ENCODE assay signal across 19 cellular contexts in genomic region chr3:14468621-14468981, GRCh38.
DNase-seq lines count a peak whose midpoint lies in the region; ATAC-seq, FAIRE-seq and TF ChIP-seq lines count a peak whose summit lies in the region.
"Had no signal": no experiment of that assay in that cellular context is flagged by ENCODE, and none has a peak within 500 bp of the region (broad histone marks: within the 10 kb centered on the region; RNA-seq: fewer than 3 reads in every experiment).

No MANE protein-coding gene starts in this region.

- H3K27ac ChIP-seq in IMR-90 (ENCODE audit: insufficient read depth, low read length) (no peak overlapping the region), K562 (ENCODE audit: extremely low read depth, low read depth, low read length) (no peak overlapping the region), trophoblast cell (ENCODE audit: low read depth, low read length) (no peak overlapping the region)
- H3K27ac ChIP-seq: A549; BLaER1 treated with 17β-estradiol and CSF1 and Interleukin-3, amounts not matched to agents 10 nM and 100 nM had no signal

- H3K18ac ChIP-seq in IMR-90 (ENCODE audit: low read depth, low read length) = no peak overlapping the region
- no peak overlapping the region for H3K18ac ChIP-seq in trophoblast cell (ENCODE audit: low read length)

- no peak for TF ChIP-seq EP300 in K562 (IDR thresholded peaks at IDR 0.05; ENCODE audit: low read length)

- H3K79me1 ChIP-seq in IMR-90 (ENCODE audit: low read depth in 1 of 2, low read length in 2 of 2) (peaks cover 0 to 15% of the 10 kb centered on the region in 2 experiments; a peak in 1 of 4 replicates), trophoblast cell (ENCODE audit: low read length) (peaks cover 8% of the 10 kb centered on the region)

- no peak overlapping the region for H2BK15ac ChIP-seq in IMR-90 (ENCODE audit: low read depth, low read length)

- TF ChIP-seq RAD21 in IMR-90 (IDR thresholded peaks at IDR 0.05; ENCODE audit: low read length) (no peak), K562 (CRISPR knock-in tag; conservative IDR thresholded peaks at IDR 0.05 in 1 of 2, IDR thresholded peaks at IDR 0.05 in 1 of 2) (no peak)

- TF ChIP-seq CTCF in IMR-90 (conservative IDR thresholded peaks at IDR 0.05; ENCODE audit: low read depth, low read length) (no peak), K562 (IDR thresholded peaks at IDR 0.05 in 2 of 3, conservative IDR thresholded peaks at IDR 0.05 in 1 of 3; ENCODE audit: insufficient read depth in 2 of 3, low read depth in 1 of 3, low read length in 3 of 3) (no peak)

- intact Hi-C loops in IMR-90 (cut with micrococcal nuclease) (loop anchor here (1.0 to 5.0 kb wide), 3 partner anchors 207 to 341 kb away; partner anchors contain the start of gene TMEM43), K562 (cut with micrococcal nuclease) (loop anchor here (1.0 to 10.0 kb wide), 3 partner anchors 207 to 574 kb away; no protein-coding TSS in a partner anchor)

- H3K36me3 ChIP-seq in IMR-90 (ENCODE audit: control insufficient read depth, insufficient read depth, low read length) = peaks cover 59% of the 10 kb centered on the region
- H3K36me3 ChIP-seq in K562 (ENCODE audit: control insufficient read depth, insufficient read depth, low read length) = peaks cover 99% of the 10 kb centered on the region
- H3K36me3 ChIP-seq in trophoblast cell (ENCODE audit: control insufficient read depth in 1 of 2, insufficient read depth in 2 of 2, low read length in 2 of 2) = peaks cover 65 to 77% of the 10 kb centered on the region in 2 experiments

- H3K9me1 ChIP-seq in IMR-90 (ENCODE audit: insufficient read depth, low read length) = peaks cover 18% of the 10 kb centered on the region
- peaks cover 5% of the 10 kb centered on the region for H3K9me1 ChIP-seq in K562 (ENCODE audit: control insufficient read depth, insufficient read depth, low read length)

- H2BK5ac ChIP-seq in IMR-90 (ENCODE audit: low read depth, low read length, poor library complexity, severe bottlenecking) (no peak overlapping the region), trophoblast cell (ENCODE audit: low read depth, low read length, poor library complexity) (no peak overlapping the region)

- H2AK9ac ChIP-seq in IMR-90 (replicated peaks; ENCODE audit: low read depth, low read length, poor library complexity) = peak overlapping the region; percentile 58

- H3K79me2 ChIP-seq in K562 (ENCODE audit: control insufficient read depth, insufficient read depth, low read length) = no peaks in the 10 kb centered on the region
- no peaks in the 10 kb centered on the region for H3K79me2 ChIP-seq in trophoblast cell (ENCODE audit: control insufficient read depth, insufficient read depth, low read length, poor library complexity)

- H4K5ac ChIP-seq in IMR-90 (ENCODE audit: low read depth, low read length) = no peak overlapping the region

- H4K91ac ChIP-seq in IMR-90 (ENCODE audit: insufficient read depth, low read depth, low read length) = no peak overlapping the region
- H4K91ac ChIP-seq in trophoblast cell (ENCODE audit: low read depth, low read length) = no peak overlapping the region

- no peak overlapping the region for H2BK20ac ChIP-seq in IMR-90 (ENCODE audit: low read depth, low read length)

- ATAC-seq in IMR-90 (ENCODE audit: low read depth) (no peak), K562 (no peak), esophagus mucosa (peak; percentile 21), GM21825 (IDR thresholded peaks at IDR 0.05; ENCODE audit: unreplicated experiment) (no peak)

- H2AK5ac ChIP-seq in IMR-90 (ENCODE audit: low read depth, low read length) (no peak overlapping the region), trophoblast cell (ENCODE audit: low read length) (no peak overlapping the region)

- DNase-seq in IMR-90 = no peak
- no peak for DNase-seq in K562 (ENCODE audit: extremely low read depth in 1 of 4, low spot score in 3 of 4)
- DNase-seq in trophoblast cell = no peak
- no peak for DNase-seq in activated effector memory CD4-positive, alpha-beta T cell treated with Interleukin-2 at 50 U/mL for 16 hours
- DNase-seq in cerebellum (ENCODE audit: low spot score) = no peak
- DNase-seq: DMS 273 treated with DMSO at 0.1 percent for 48 hours, DMS79, HFFc6 had no signal

- H2AFZ ChIP-seq in IMR-90 (replicated peaks; ENCODE audit: low read length, poor library complexity) (no peak overlapping the region), K562 (ENCODE audit: low read depth, low read length) (no peak overlapping the region), trophoblast cell (ENCODE audit: insufficient read depth, low read length, poor library complexity) (no peak overlapping the region)
- H2AFZ ChIP-seq: GM23338 had no signal

- no peak for FAIRE-seq in K562 (lab: Jason Lieb, UNC)
- FAIRE-seq: D721Med, GM19239, H54 had no signal

- H3K27me3 ChIP-seq in IMR-90 (ENCODE audit: control insufficient read depth, insufficient read depth, low read length) = no peaks in the 10 kb centered on the region
- H3K27me3 ChIP-seq in K562 (ENCODE audit: control insufficient read depth in 2 of 2, insufficient read depth in 2 of 2, low read length in 2 of 2) = no peaks in the 10 kb centered on the region; a peak in 1 of 5 replicates
- H3K27me3 ChIP-seq in trophoblast cell (ENCODE audit: insufficient read depth, low read length) = no peaks in the 10 kb centered on the region
- H3K27me3 ChIP-seq: BE2C had no signal

- H3K4me2 ChIP-seq in IMR-90 (ENCODE audit: low read depth, low read length) = no peak overlapping the region
- H3K4me2 ChIP-seq in K562 (ENCODE audit: insufficient read depth, low read length) = no peak overlapping the region
- H3K4me2 ChIP-seq in trophoblast cell (ENCODE audit: low read length) = no peak overlapping the region
- H3K4me2 ChIP-seq: A549; BLaER1 treated with 17β-estradiol and CSF1 and Interleukin-3, amounts not matched to agents 10 nM and 100 nM; GM23338 had no signal

- H3K56ac ChIP-seq in IMR-90 (ENCODE audit: extremely low read depth, insufficient read depth, low read length) = no peak overlapping the region

- POLR2A ChIA-PET in IMR-90 (lab: Charles Lee; ENCODE audit: unreplicated experiment) (no interaction called here), K562 (lab: Yijun Ruan, JAX) (no interaction called here)

- H3K9me3 ChIP-seq in IMR-90 (ENCODE audit: control insufficient read depth, insufficient read depth, low read length) (no peaks in the 10 kb centered on the region), K562 (replicated peaks; ENCODE audit: control insufficient read depth, insufficient read depth, low read depth, low read length) (no peaks in the 10 kb centered on the region), trophoblast cell (ENCODE audit: insufficient read depth, low read depth, low read length) (peaks cover 2% of the 10 kb centered on the region)
- H3K9me3 ChIP-seq: A549; BE2C; BLaER1 treated with 17β-estradiol and CSF1 and Interleukin-3, amounts not matched to agents 10 nM and 100 nM; HAP-1 had no signal

- in situ Hi-C loops in IMR-90 (cut with MboI; ENCODE audit: low sequenced_read_pairs) = loop anchor here (10.0 kb wide), 1 partner anchor 574 kb away; no protein-coding TSS in a partner anchor
- in situ Hi-C loops in K562 (cut with MboI) = loop anchor here (5.0 kb wide), 1 partner anchor 206 kb away; no protein-coding TSS in a partner anchor

- H3K14ac ChIP-seq in IMR-90 (replicated peaks; ENCODE audit: low read depth, low read length) = no peak overlapping the region
- no peak overlapping the region for H3K14ac ChIP-seq in trophoblast cell (ENCODE audit: low read length)

- H3K9ac ChIP-seq in IMR-90 (ENCODE audit: low read depth, low read length) = no peak overlapping the region
- 0 out of 4 replicates have a peak overlapping the region, but pooled peaks of 1 of the 2 experiments have one; percentile 36 for H3K9ac ChIP-seq in K562 (ENCODE audit: insufficient read depth in 1 of 2, low read depth in 2 of 2, low read length in 2 of 2)
- H3K9ac ChIP-seq in trophoblast cell (ENCODE audit: low read length) = peak overlapping the region; percentile 26
- H3K9ac ChIP-seq: BLaER1 treated with 17β-estradiol and CSF1 and Interleukin-3, amounts not matched to agents 10 nM and 100 nM had no signal

- CTCF ChIA-PET in IMR-90 (lab: Yijun Ruan, JAX) = interaction anchor here (0.6 to 2.4 kb wide), 4 partner anchors 35 to 343 kb away, joined by 3 to 17 read pairs (median 4); no protein-coding TSS in a partner anchor
- CTCF ChIA-PET in K562 (lab: Yijun Ruan, JAX; ENCODE audit: low intra/inter-chr PET ratio) = interaction anchor here (0.6 to 4.7 kb wide), 6 partner anchors 207 to 1019 kb away, joined by 3 to 48 read pairs (median 4); no protein-coding TSS in a partner anchor

- dilution Hi-C loops in IMR-90 (cut with HindIII; ENCODE audit: low sequenced_read_pairs, unreplicated experiment) = no loop called here

- no peak overlapping the region for H3K23ac ChIP-seq in IMR-90 (ENCODE audit: low read depth, low read length)
- no peak overlapping the region for H3K23ac ChIP-seq in trophoblast cell (ENCODE audit: low read length)

- TF ChIP-seq POLR2A in IMR-90 (IDR thresholded peaks at IDR 0.05; ENCODE audit: low read depth, low read length) (no peak), K562 (conservative IDR thresholded peaks at IDR 0.05) (no peak)

- H3K4me3 ChIP-seq in IMR-90 (ENCODE audit: insufficient read depth, low read depth, low read length) = no peak overlapping the region
- no peak overlapping the region for H3K4me3 ChIP-seq in K562
- no peak overlapping the region for H3K4me3 ChIP-seq in trophoblast cell (ENCODE audit: low read depth, low read length)
- H3K4me3 ChIP-seq: A549; BLaER1 treated with 17β-estradiol and CSF1 and Interleukin-3, amounts not matched to agents 10 nM and 100 nM; GM12878; GM23338; HAP-1 had no signal

- H4K8ac ChIP-seq in IMR-90 (ENCODE audit: low read depth in 2 of 2, low read length in 2 of 2) (no peak overlapping the region), trophoblast cell (ENCODE audit: low read depth, low read length) (no peak overlapping the region)

- H3K4ac ChIP-seq in IMR-90 (ENCODE audit: low read depth, low read length) = no peak overlapping the region; the same call in 1 of the 2 replicates
- no peak overlapping the region for H3K4ac ChIP-seq in trophoblast cell (ENCODE audit: low read depth, low read length)

- BruUV-seq in IMR-90 (replicated peaks; lab: Mats Ljungman, UMichigan) = no TSS peak
- no TSS peak for BruUV-seq in K562 (replicated peaks; lab: Mats Ljungman, UMichigan)

- H4K12ac ChIP-seq in trophoblast cell (ENCODE audit: low read depth, low read length) = no peak overlapping the region

- peaks cover 15% of the 10 kb centered on the region for H3K4me1 ChIP-seq in IMR-90 (ENCODE audit: control insufficient read depth, insufficient read depth, low read length)
- no peaks in the 10 kb centered on the region; a peak in 1 of 5 replicates for H3K4me1 ChIP-seq in K562 (replicated peaks in 1 of 2; ENCODE audit: control insufficient read depth in 2 of 2, insufficient read depth in 2 of 2, low read length in 2 of 2)
- H3K4me1 ChIP-seq in trophoblast cell (ENCODE audit: control insufficient read depth in 1 of 2, insufficient read depth in 2 of 2, low read length in 2 of 2) = peaks cover 15 to 22% of the 10 kb centered on the region in 2 experiments
- H3K4me1 ChIP-seq: BE2C, HAP-1 had no signal

- no peak overlapping the region for H2BK120ac ChIP-seq in IMR-90 (ENCODE audit: low read depth, low read length)
- no peak overlapping the region for H2BK120ac ChIP-seq in trophoblast cell (ENCODE audit: insufficient read depth, low read length, poor library complexity)

- H4K20me1 ChIP-seq in IMR-90 (ENCODE audit: insufficient read depth, low read length) (no peaks in the 10 kb centered on the region), K562 (replicated peaks; ENCODE audit: control insufficient read depth, insufficient read depth, low read length) (no peaks in the 10 kb centered on the region)

- no peak overlapping the region for H2BK12ac ChIP-seq in trophoblast cell (ENCODE audit: low read length)

- WGBS in IMR-90 (ENCODE audit: extremely low coverage in 2 of 2, insufficient read length in 1 of 2), 2 experiments = 78% methylated on average over 8 of the region's 13 CpGs; no CpG with 5 or more reads in 1 of the 2 experiments
- WGBS in K562 (ENCODE audit: insufficient coverage, low coverage, missing lambda C conversion rate) = 84% methylated on average over 13 of the region's 13 CpGs
- no CpG with 5 or more reads among the region's 13 CpGs for WGBS in trophoblast cell (ENCODE audit: extremely low coverage, insufficient coverage, insufficient read length)
